Comparison of ENCODE assay signal across 8 cellular contexts in genomic region chr11:62573006-62573591, GRCh38. TPM values are rescaled to one million over a fixed set of nuclear protein-coding genes. Genes with fewer than 3 reads are reported as not detected.
DNase-seq lines count a peak whose midpoint lies in the region; ATAC-seq and TF ChIP-seq lines count a peak whose summit lies in the region.

No MANE protein-coding gene starts in this region.

- peak overlapping the region; percentile 89 for H3K4me3 Mint-ChIP-seq in activated naive CD8-positive, alpha-beta T cell treated with anti-CD3 and anti-CD28 coated beads for 36 hours

- no peak for ATAC-seq in GM21529 (IDR thresholded peaks at IDR 0.05; ENCODE audit: unreplicated experiment)
- ATAC-seq in HG03378 (IDR thresholded peaks at IDR 0.05; ENCODE audit: unreplicated experiment) = no peak
- ATAC-seq in GM21367 (IDR thresholded peaks at IDR 0.05; ENCODE audit: unreplicated experiment) = no peak

- H3K4me2 ChIP-seq in smooth muscle cell = peak overlapping the region; percentile 92

- H3K36me3 ChIP-seq in KOPT-K1 (ENCODE audit: insufficient read depth, low read length) (peaks cover 75% of the 10 kb centered on the region), smooth muscle cell (ENCODE audit: low read depth) (no peaks in the 10 kb centered on the region)

- peaks cover 49% of the 10 kb centered on the region for H4K20me1 ChIP-seq in smooth muscle cell (ENCODE audit: low read depth)

- peak overlapping the region; percentile 84 for H2AFZ ChIP-seq in smooth muscle cell (ENCODE audit: low read depth)

- peak overlapping the region; percentile 89 for H3K9ac ChIP-seq in smooth muscle cell (ENCODE audit: low read depth)

- H3K9me3 ChIP-seq in KOPT-K1 (ENCODE audit: insufficient read depth, low read length, poor library complexity, severe bottlenecking) (no peaks in the 10 kb centered on the region), smooth muscle cell (replicated peaks; ENCODE audit: low read depth) (no peaks in the 10 kb centered on the region)

- no peaks in the 10 kb centered on the region for H3K27me3 Mint-ChIP-seq in activated naive CD8-positive, alpha-beta T cell treated with anti-CD3 and anti-CD28 coated beads for 36 hours

- no peaks in the 10 kb centered on the region for H3K27me3 ChIP-seq in smooth muscle cell (ENCODE audit: low read depth)

- peaks cover 5% of the 10 kb centered on the region for H3F3A ChIP-seq in smooth muscle cell (ENCODE audit: low read depth)

- peaks cover 59% of the 10 kb centered on the region for H3K36me3 Mint-ChIP-seq in activated naive CD8-positive, alpha-beta T cell treated with anti-CD3 and anti-CD28 coated beads for 36 hours

- no peaks in the 10 kb centered on the region for H3K9me3 Mint-ChIP-seq in activated naive CD8-positive, alpha-beta T cell treated with anti-CD3 and anti-CD28 coated beads for 36 hours

- WGBS in smooth muscle cell (ENCODE audit: low lambda C conversion rate) = under 1% methylated on average over 33 of the region's 33 CpGs

- peaks cover 43% of the 10 kb centered on the region for H3K4me1 Mint-ChIP-seq in activated naive CD8-positive, alpha-beta T cell treated with anti-CD3 and anti-CD28 coated beads for 36 hours

- peak overlapping the region; percentile 94 for H3K4me3 ChIP-seq in GM12864 (ENCODE audit: low read depth, low read length)
- H3K4me3 ChIP-seq in iPS-11a (ENCODE audit: low read depth, low read length) = peak overlapping the region; percentile 98
- peak overlapping the region; percentile 97 for H3K4me3 ChIP-seq in smooth muscle cell

- H3K27ac Mint-ChIP-seq in activated naive CD8-positive, alpha-beta T cell treated with anti-CD3 and anti-CD28 coated beads for 36 hours = peak overlapping the region; percentile 99

- H3K4me1 ChIP-seq in smooth muscle cell (ENCODE audit: low read depth) = peaks cover 11% of the 10 kb centered on the region

- TF ChIP-seq CTCF in GM12864 (IDR thresholded peaks at IDR 0.05; ENCODE audit: low read depth, low read length, missing control alignments) (no peak), smooth muscle cell (IDR thresholded peaks at IDR 0.05; ENCODE audit: borderline replicate concordance, insufficient read depth, poor library complexity, severe bottlenecking) (no peak)

- no peak for DNase-seq in GM12864 (ENCODE audit: low read depth)
- DNase-seq in activated naive CD8-positive, alpha-beta T cell treated with anti-CD3 and anti-CD28 coated beads for 36 hours = no peak
- DNase-seq in smooth muscle cell (lab: John Stamatoyannopoulos, UW; ENCODE audit: unreplicated experiment) = no peak

- peaks cover 75% of the 10 kb centered on the region for H3K79me2 ChIP-seq in smooth muscle cell (ENCODE audit: low read depth)

- H3K27ac ChIP-seq in KOPT-K1 (ENCODE audit: low read depth, low read length, poor library complexity, severe bottlenecking) (peak overlapping the region; percentile 76), smooth muscle cell (ENCODE audit: low read depth) (peak overlapping the region; percentile 79)

RNA-seq across cellular contexts. Expression of gene EEF1G, which starts 0.6 kb away (rescaled TPM):
- total RNA-seq in activated naive CD8-positive, alpha-beta T cell treated with anti-CD3 and anti-CD28 coated beads for 36 hours = 1,000 to 10,000 TPM; 1,924 to 1,929 TPM
- total RNA-seq in smooth muscle cell = 773 and 864 TPM in 2 replicates
- 433 and 463 TPM in 2 replicates for polyA plus RNA-seq in smooth muscle cell

RNA-seq across cellular contexts. Expression of gene TUT1, which starts 18.2 kb away (rescaled TPM):
- 10 to 100 TPM; 29.1 to 32.2 TPM for total RNA-seq in activated naive CD8-positive, alpha-beta T cell treated with anti-CD3 and anti-CD28 coated beads for 36 hours
- 3.0 and 5.5 TPM in 2 replicates for total RNA-seq in smooth muscle cell
- polyA plus RNA-seq in smooth muscle cell = 15.9 and 18.6 TPM in 2 replicates

RNA-seq across cellular contexts. Expression of gene AHNAK, which starts 26.5 kb away (rescaled TPM):
- 10 to 100 TPM; 12.3 to 12.5 TPM for total RNA-seq in activated naive CD8-positive, alpha-beta T cell treated with anti-CD3 and anti-CD28 coated beads for 36 hours
- 229 and 240 TPM in 2 replicates for total RNA-seq in smooth muscle cell
- 27.2 and 58.8 TPM in 2 replicates for polyA plus RNA-seq in smooth muscle cell

RNA-seq across cellular contexts. Expression of gene MTA2, which starts 28.6 kb away (rescaled TPM):
- total RNA-seq in activated naive CD8-positive, alpha-beta T cell treated with anti-CD3 and anti-CD28 coated beads for 36 hours = 100 to 1,000 TPM; 196 to 200 TPM
- total RNA-seq in smooth muscle cell = 57.0 and 65.9 TPM in 2 replicates
- polyA plus RNA-seq in smooth muscle cell = 20.5 and 22.7 TPM in 2 replicates

RNA-seq across cellular contexts. Expression of gene EML3, which starts 39.5 kb away (rescaled TPM):
- 100 to 1,000 TPM; 112 to 121 TPM for total RNA-seq in activated naive CD8-positive, alpha-beta T cell treated with anti-CD3 and anti-CD28 coated beads for 36 hours
- total RNA-seq in smooth muscle cell = 20.6 and 35.0 TPM in 2 replicates
- 36.8 and 47.2 TPM in 2 replicates for polyA plus RNA-seq in smooth muscle cell

Comparison
In these comparisons a context has a peak if more than half of its experiments do, and no peak if none do; other contexts are left out.
1. RNA of gene AHNAK, which starts 26.5 kb away (total RNA-seq): 229 to 240 TPM in smooth muscle cell; 12.3 to 12.5 TPM in activated naive CD8-positive, alpha-beta T cell treated with anti-CD3 and anti-CD28 coated beads for 36 hours; every median in the first group is over 10 times any median in the second.
2. Peak in every context shown above with its lines, with median percentiles within 50 percentile points of each other: H3K4me3 ChIP-seq.